ENCODE assay signal across 18 cellular contexts in genomic region chr3:110562621-110563020, GRCh38.
"Had no signal": no experiment of that assay in that cellular context is flagged by ENCODE, and none has a peak within 500 bp of the region (broad histone marks: within the 10 kb centered on the region; RNA-seq: fewer than 3 reads in every experiment).

No MANE protein-coding gene starts in this region.

- H3K4me1 Mint-ChIP-seq: activated CD4-positive, alpha-beta T cell treated with anti-CD3 and anti-CD28 coated beads for 36 hours; activated naive CD8-positive, alpha-beta T cell treated with anti-CD3 and anti-CD28 coated beads, Interleukin-2, amount 10 ng/mL, durations not matched to agents 7 days and 5 days; immature natural killer cell; naive thymus-derived CD8-positive, alpha-beta T cell; stimulated activated memory B cell treated with anti-CD40 and anti-IgM and Interleukin-4, amounts not matched to agents 10 μg/mL and 1 μg/mL and 100 μg/mL, for 72 hours had no signal

- H3K4me3 ChIP-seq: colonic mucosa, lung, transverse colon had no signal

- H3K27ac Mint-ChIP-seq: activated CD4-positive, alpha-beta T cell treated with anti-CD3 and anti-CD28 coated beads for 36 hours; activated CD8-positive, alpha-beta T cell treated with anti-CD3 and anti-CD28 coated beads for 36 hours; activated naive CD8-positive, alpha-beta T cell treated with anti-CD3 and anti-CD28 coated beads, Interleukin-2, amount 10 ng/mL, durations not matched to agents 7 days and 5 days; immature natural killer cell; stimulated activated memory B cell treated with anti-CD40 and anti-IgM and Interleukin-4, amounts not matched to agents 10 μg/mL and 1 μg/mL and 100 μg/mL, for 72 hours had no signal

- H3K27ac ChIP-seq: colonic mucosa, neutrophil, transverse colon, WERI-Rb-1 had no signal

- H3K27me3 ChIP-seq: colonic mucosa, neutrophil, transverse colon had no signal

- H3K36me3 Mint-ChIP-seq: activated naive CD8-positive, alpha-beta T cell treated with anti-CD3 and anti-CD28 coated beads, Interleukin-2, amount 10 ng/mL, durations not matched to agents 7 days and 5 days; immature natural killer cell; stimulated activated memory B cell treated with anti-CD40 and anti-IgM and Interleukin-4, amounts not matched to agents 10 μg/mL and 1 μg/mL and 100 μg/mL, for 72 hours had no signal

- DNase-seq: activated CD4-positive, alpha-beta T cell treated with anti-CD3 and anti-CD28 coated beads for 36 hours; activated CD8-positive, alpha-beta memory T cell treated with anti-CD3 and anti-CD28 coated beads, Interleukin-2, amount 50 U/mL, for 48 hours; activated CD8-positive, alpha-beta T cell treated with anti-CD3 and anti-CD28 coated beads for 36 hours; activated naive CD8-positive, alpha-beta T cell treated with anti-CD3 and anti-CD28 coated beads, Interleukin-2, amount 10 ng/mL, durations not matched to agents 7 days and 5 days; anterior cingulate cortex; colonic mucosa; effector CD4-positive, alpha-beta T cell; glutamatergic neuron; immature natural killer cell; left cardiac atrium; naive thymus-derived CD8-positive, alpha-beta T cell; posterior cingulate gyrus; right cardiac atrium; transverse colon; WERI-Rb-1 had no signal

- H3K27me3 Mint-ChIP-seq: activated CD4-positive, alpha-beta T cell treated with anti-CD3 and anti-CD28 coated beads for 36 hours; stimulated activated memory B cell treated with anti-CD40 and anti-IgM and Interleukin-4, amounts not matched to agents 10 μg/mL and 1 μg/mL and 100 μg/mL, for 72 hours had no signal

- H3K9me3 Mint-ChIP-seq: activated naive CD8-positive, alpha-beta T cell treated with anti-CD3 and anti-CD28 coated beads, Interleukin-2, amount 10 ng/mL, durations not matched to agents 7 days and 5 days had no signal

- H3K4me3 Mint-ChIP-seq: activated CD4-positive, alpha-beta T cell treated with anti-CD3 and anti-CD28 coated beads for 36 hours; activated CD8-positive, alpha-beta T cell treated with anti-CD3 and anti-CD28 coated beads for 36 hours; activated naive CD8-positive, alpha-beta T cell treated with anti-CD3 and anti-CD28 coated beads, Interleukin-2, amount 10 ng/mL, durations not matched to agents 7 days and 5 days; immature natural killer cell; naive thymus-derived CD8-positive, alpha-beta T cell; stimulated activated memory B cell treated with anti-CD40 and anti-IgM and Interleukin-4, amounts not matched to agents 10 μg/mL and 1 μg/mL and 100 μg/mL, for 72 hours had no signal

- H3K36me3 ChIP-seq: colonic mucosa, neutrophil, transverse colon, WERI-Rb-1 had no signal
